In genomic region chr14:41037388-41037787, GRCh38 we compare ENCODE assay signal across 34 cellular contexts.
"Had no signal": no experiment of that assay in that cellular context is flagged by ENCODE, and none has a peak within 500 bp of the region (broad histone marks: within the 10 kb centered on the region; RNA-seq: fewer than 3 reads in every experiment).

No MANE protein-coding gene starts in this region.

- H3K4me3 Mint-ChIP-seq: activated naive CD4-positive, alpha-beta T cell treated with anti-CD3 and anti-CD28 coated beads for 36 hours; activated naive CD4-positive, alpha-beta T cell treated with anti-CD3 and anti-CD28 coated beads, Interleukin-2, amount 10 ng/mL, durations not matched to agents 7 days and 5 days; activated naive CD4-positive, alpha-beta T cell treated with anti-CD3 and anti-CD28 coated beads, Interleukin-2, amount 50 U/mL, for 24 hours; activated naive CD8-positive, alpha-beta T cell; activated naive CD8-positive, alpha-beta T cell treated with anti-CD3 and anti-CD28 coated beads for 36 hours; activated naive CD8-positive, alpha-beta T cell treated with anti-CD3 and anti-CD28 coated beads, Interleukin-2, amount 10 ng/mL, durations not matched to agents 7 days and 5 days; activated naive CD8-positive, alpha-beta T cell treated with anti-CD3 and anti-CD28 coated beads, Interleukin-2, amount 50 U/mL, for 24 hours; activated T-cell treated with anti-CD3 and anti-CD28 coated beads, Interleukin-2, amount 50 U/mL, for 24 hours; activated T-cell treated with anti-CD3 and anti-CD28 coated beads, Interleukin-2, amount 50 U/mL, for 4 hours; activated T-cell treated with anti-CD3 and anti-CD28 coated beads, Interleukin-2, amount 50 U/mL, for 72 hours; activated T-helper 1 cell treated with anti-CD3 and anti-CD28 coated beads, Interleukin-12 subunit alpha, Interleukin-12 subunit beta, Interleukin-2, Interleukin-4 antibody, amounts not matched to agents 30 ng/mL and 10 ng/mL and 1 ng/mL, durations not matched to agents 14 hours and 24 hours and 36 hours; activated T-helper 17 cell treated with anti-CD3 and anti-CD28 coated beads, Interleukin-2, amount 50 U/mL, for 72 hours; brain; central memory CD8-positive, alpha-beta T cell had no signal

- H3K4me1 Mint-ChIP-seq: activated naive CD4-positive, alpha-beta T cell treated with anti-CD3 and anti-CD28 coated beads, Interleukin-2, amount 10 ng/mL, durations not matched to agents 7 days and 5 days; activated naive CD4-positive, alpha-beta T cell treated with anti-CD3 and anti-CD28 coated beads, Interleukin-2, amount 50 U/mL, for 24 hours; activated naive CD8-positive, alpha-beta T cell treated with anti-CD3 and anti-CD28 coated beads for 36 hours; activated naive CD8-positive, alpha-beta T cell treated with anti-CD3 and anti-CD28 coated beads, Interleukin-2, amount 10 ng/mL, durations not matched to agents 7 days and 5 days; activated naive CD8-positive, alpha-beta T cell treated with anti-CD3 and anti-CD28 coated beads, Interleukin-2, amount 50 U/mL, for 24 hours; activated T-helper 17 cell treated with anti-CD3 and anti-CD28 coated beads, Interleukin-2, amount 50 U/mL, for 72 hours; brain; central memory CD8-positive, alpha-beta T cell had no signal

- ATAC-seq: activated naive CD4-positive, alpha-beta T cell treated with anti-CD3 and anti-CD28 coated beads, Interleukin-2, amount 50 U/mL, for 72 hours; activated naive CD8-positive, alpha-beta T cell treated with anti-CD3 and anti-CD28 coated beads, Interleukin-2, amount 50 U/mL, for 24 hours; activated T-cell treated with anti-CD3 and anti-CD28 coated beads, Interleukin-2, amount 50 U/mL, for 4 hours; activated T-cell treated with anti-CD3 and anti-CD28 coated beads, Interleukin-2, amount 50 U/mL, for 72 hours; activated T-helper 17 cell treated with anti-CD3 and anti-CD28 coated beads, Interleukin-2, amount 50 U/mL, for 72 hours; body of pancreas had no signal

- H3K9me3 Mint-ChIP-seq: activated naive CD4-positive, alpha-beta T cell treated with anti-CD3 and anti-CD28 coated beads for 36 hours; activated naive CD4-positive, alpha-beta T cell treated with anti-CD3 and anti-CD28 coated beads, Interleukin-2, amount 10 ng/mL, durations not matched to agents 7 days and 5 days; activated naive CD4-positive, alpha-beta T cell treated with anti-CD3 and anti-CD28 coated beads, Interleukin-2, amount 50 U/mL, for 24 hours; activated naive CD4-positive, alpha-beta T cell treated with anti-CD3 and anti-CD28 coated beads, Interleukin-2, amount 50 U/mL, for 72 hours; activated naive CD8-positive, alpha-beta T cell treated with anti-CD3 and anti-CD28 coated beads, Interleukin-2, amount 50 U/mL, for 24 hours; activated T-helper 1 cell treated with anti-CD3 and anti-CD28 coated beads, Interleukin-12 subunit alpha, Interleukin-12 subunit beta, Interleukin-2, Interleukin-4 antibody, amounts not matched to agents 30 ng/mL and 10 ng/mL and 1 ng/mL, durations not matched to agents 14 hours and 24 hours and 36 hours; activated T-helper 17 cell treated with anti-CD3 and anti-CD28 coated beads, Interleukin-2, amount 50 U/mL, for 72 hours had no signal

- H3K27ac Mint-ChIP-seq: activated naive CD4-positive, alpha-beta T cell treated with anti-CD3 and anti-CD28 coated beads for 36 hours; activated naive CD4-positive, alpha-beta T cell treated with anti-CD3 and anti-CD28 coated beads, Interleukin-2, amount 10 ng/mL, durations not matched to agents 7 days and 5 days; activated naive CD4-positive, alpha-beta T cell treated with anti-CD3 and anti-CD28 coated beads, Interleukin-2, amount 50 U/mL, for 24 hours; activated naive CD4-positive, alpha-beta T cell treated with anti-CD3 and anti-CD28 coated beads, Interleukin-2, amount 50 U/mL, for 72 hours; activated naive CD8-positive, alpha-beta T cell; activated naive CD8-positive, alpha-beta T cell treated with anti-CD3 and anti-CD28 coated beads for 36 hours; activated naive CD8-positive, alpha-beta T cell treated with anti-CD3 and anti-CD28 coated beads, Interleukin-2, amount 10 ng/mL, durations not matched to agents 7 days and 5 days; activated naive CD8-positive, alpha-beta T cell treated with anti-CD3 and anti-CD28 coated beads, Interleukin-2, amount 50 U/mL, for 24 hours; activated T-cell treated with anti-CD3 and anti-CD28 coated beads, Interleukin-2, amount 50 U/mL, for 24 hours; activated T-cell treated with anti-CD3 and anti-CD28 coated beads, Interleukin-2, amount 50 U/mL, for 72 hours; activated T-helper 1 cell treated with anti-CD3 and anti-CD28 coated beads, Interleukin-12 subunit alpha, Interleukin-12 subunit beta, Interleukin-2, Interleukin-4 antibody, amounts not matched to agents 30 ng/mL and 10 ng/mL and 1 ng/mL, durations not matched to agents 14 hours and 24 hours and 36 hours; activated T-helper 17 cell treated with anti-CD3 and anti-CD28 coated beads, Interleukin-2, amount 50 U/mL, for 72 hours; activated T-helper 2 cell treated with anti-CD3 and anti-CD28 coated beads, Interferon-gamma antibody, Interleukin-2, Interleukin-4, amounts not matched to agents 10 μg/mL and 5 μg/mL and 100 μg/mL, durations not matched to agents 14 hours and 24 hours and 36 hours; brain had no signal

- H3K27me3 Mint-ChIP-seq: activated naive CD4-positive, alpha-beta T cell treated with anti-CD3 and anti-CD28 coated beads, Interleukin-2, amount 10 ng/mL, durations not matched to agents 7 days and 5 days; activated naive CD4-positive, alpha-beta T cell treated with anti-CD3 and anti-CD28 coated beads, Interleukin-2, amount 50 U/mL, for 24 hours; activated naive CD8-positive, alpha-beta T cell; activated naive CD8-positive, alpha-beta T cell treated with anti-CD3 and anti-CD28 coated beads for 36 hours; activated naive CD8-positive, alpha-beta T cell treated with anti-CD3 and anti-CD28 coated beads, Interleukin-2, amount 10 ng/mL, durations not matched to agents 7 days and 5 days; activated naive CD8-positive, alpha-beta T cell treated with anti-CD3 and anti-CD28 coated beads, Interleukin-2, amount 50 U/mL, for 24 hours; activated T-cell treated with anti-CD3 and anti-CD28 coated beads, Interleukin-2, amount 50 U/mL, for 24 hours; activated T-helper 17 cell treated with anti-CD3 and anti-CD28 coated beads, Interleukin-2, amount 50 U/mL, for 72 hours; brain; central memory CD8-positive, alpha-beta T cell had no signal

- H3K36me3 Mint-ChIP-seq: activated naive CD4-positive, alpha-beta T cell treated with anti-CD3 and anti-CD28 coated beads, Interleukin-2, amount 10 ng/mL, durations not matched to agents 7 days and 5 days; activated naive CD4-positive, alpha-beta T cell treated with anti-CD3 and anti-CD28 coated beads, Interleukin-2, amount 50 U/mL, for 24 hours; activated naive CD4-positive, alpha-beta T cell treated with anti-CD3 and anti-CD28 coated beads, Interleukin-2, amount 50 U/mL, for 72 hours; activated naive CD8-positive, alpha-beta T cell; activated naive CD8-positive, alpha-beta T cell treated with anti-CD3 and anti-CD28 coated beads for 36 hours; activated naive CD8-positive, alpha-beta T cell treated with anti-CD3 and anti-CD28 coated beads, Interleukin-2, amount 10 ng/mL, durations not matched to agents 7 days and 5 days had no signal

- DNase-seq: activated effector memory CD4-positive, alpha-beta T cell treated with anti-CD3 and anti-CD28 coated beads, Interleukin-2, amount 50 U/mL, for 16 hours; activated effector memory CD4-positive, alpha-beta T cell treated with Interleukin-2 at 50 U/mL for 16 hours; activated gamma-delta T cell; activated gamma-delta T cell treated with Interleukin-2 at 50 U/mL for 16 hours; activated naive CD4-positive, alpha-beta T cell; activated naive CD4-positive, alpha-beta T cell treated with anti-CD3 and anti-CD28 coated beads for 36 hours; activated naive CD4-positive, alpha-beta T cell treated with anti-CD3 and anti-CD28 coated beads, Interleukin-2, amount 10 ng/mL, durations not matched to agents 7 days and 5 days; activated naive CD4-positive, alpha-beta T cell treated with anti-CD3 and anti-CD28 coated beads, Interleukin-2, amount 50 U/mL, for 16 hours; activated naive CD4-positive, alpha-beta T cell treated with Interleukin-2 at 50 U/mL for 16 hours; activated naive CD8-positive, alpha-beta T cell treated with anti-CD3 and anti-CD28 coated beads for 36 hours; activated naive CD8-positive, alpha-beta T cell treated with anti-CD3 and anti-CD28 coated beads, Interleukin-2, amount 10 ng/mL, durations not matched to agents 7 days and 5 days; activated naive CD8-positive, alpha-beta T cell treated with anti-CD3 and anti-CD28 coated beads, Interleukin-2, amount 50 U/mL, for 24 hours; activated T-cell treated with anti-CD3 and anti-CD28 coated beads, Interleukin-2, amount 50 U/mL, for 1 hour; activated T-cell treated with anti-CD3 and anti-CD28 coated beads, Interleukin-2, amount 50 U/mL, for 24 hours; activated T-cell treated with anti-CD3 and anti-CD28 coated beads, Interleukin-2, amount 50 U/mL, for 4 hours; activated T-cell treated with anti-CD3 and anti-CD28 coated beads, Interleukin-2, amount 50 U/mL, for 48 hours; activated T-cell treated with anti-CD3 and anti-CD28 coated beads, Interleukin-2, amount 50 U/mL, for 72 hours; adrenal gland; amniotic stem cell; amygdala; anterior cingulate cortex; body of pancreas; brain microvascular endothelial cell; caudate nucleus; central memory CD4-positive, alpha-beta T cell; cerebellar nuclear complex had no signal
